In genomic region chr20:20303320-20303719, GRCh38 we compare ENCODE assay signal across 24 cellular contexts.
DNase-seq lines count a peak whose midpoint lies in the region; ATAC-seq and TF ChIP-seq lines count a peak whose summit lies in the region.
"Had no signal": no experiment of that assay in that cellular context is flagged by ENCODE, and none has a peak within 500 bp of the region (broad histone marks: within the 10 kb centered on the region; RNA-seq: fewer than 3 reads in every experiment).

No MANE protein-coding gene starts in this region.

- no peaks in the 10 kb centered on the region for H3K27me3 Mint-ChIP-seq in activated CD4-positive, alpha-beta T cell treated with anti-CD3 and anti-CD28 coated beads, Interleukin-2, amount 10 ng/mL, durations not matched to agents 24 days and 14 days
- no peaks in the 10 kb centered on the region for H3K27me3 Mint-ChIP-seq in activated CD4-positive, alpha-beta T cell treated with anti-CD3 and anti-CD28 coated beads, Interleukin-2, amount 10 ng/mL, durations not matched to agents 7 days and 5 days
- peaks cover 3% of the 10 kb centered on the region for H3K27me3 Mint-ChIP-seq in GM23338 (ENCODE audit: insufficient read depth, low read depth, poor library complexity)
- no peaks in the 10 kb centered on the region for H3K27me3 Mint-ChIP-seq in activated naive CD8-positive, alpha-beta T cell treated with anti-CD3 and anti-CD28 coated beads, Interleukin-2, amount 50 U/mL, for 24 hours
- H3K27me3 Mint-ChIP-seq: CD4-positive, CD25-positive, alpha-beta regulatory T cell had no signal

- ATAC-seq in GM23338: no peak
- ATAC-seq in left ventricle myocardium superior: peak; percentile 89
- no peak for ATAC-seq in activated naive CD8-positive, alpha-beta T cell treated with anti-CD3 and anti-CD28 coated beads, Interleukin-2, amount 50 U/mL, for 24 hours
- no peak for ATAC-seq in HG03520 (IDR thresholded peaks at IDR 0.05; ENCODE audit: unreplicated experiment)
- ATAC-seq: Panc1 had no signal

- intact Hi-C loops in activated CD4-positive, alpha-beta T cell treated with anti-CD3 and anti-CD28 coated beads, Interleukin-2, amount 10 ng/mL, durations not matched to agents 24 days and 14 days (cut with micrococcal nuclease): no loop called here
- intact Hi-C loops in left ventricle myocardium superior (cut with micrococcal nuclease) (no loop called here), prostate gland (cut with DNase I) (no loop called here)

- H3K36me3 Mint-ChIP-seq in activated CD4-positive, alpha-beta T cell treated with anti-CD3 and anti-CD28 coated beads, Interleukin-2, amount 10 ng/mL, durations not matched to agents 24 days and 14 days (ENCODE audit: low read depth): no peaks in the 10 kb centered on the region
- H3K36me3 Mint-ChIP-seq in activated CD4-positive, alpha-beta T cell treated with anti-CD3 and anti-CD28 coated beads, Interleukin-2, amount 10 ng/mL, durations not matched to agents 7 days and 5 days (ENCODE audit: low read depth): no peaks in the 10 kb centered on the region
- H3K36me3 Mint-ChIP-seq in GM23338 (ENCODE audit: low read depth): no peaks in the 10 kb centered on the region
- no peaks in the 10 kb centered on the region for H3K36me3 Mint-ChIP-seq in activated naive CD8-positive, alpha-beta T cell treated with anti-CD3 and anti-CD28 coated beads, Interleukin-2, amount 50 U/mL, for 24 hours (ENCODE audit: low read depth)
- H3K36me3 Mint-ChIP-seq: CD4-positive, CD25-positive, alpha-beta regulatory T cell had no signal

- TF ChIP-seq CTCF in GM23338 (conservative IDR thresholded peaks at IDR 0.05; ENCODE audit: low read depth in 2 of 2) (no peak), OCI-LY3 (IDR thresholded peaks at IDR 0.05; ENCODE audit: low read depth, low read length) (no peak), prostate gland (IDR thresholded peaks at IDR 0.05) (no peak)

- H3K79me2 ChIP-seq in GM23338 (replicated peaks; ENCODE audit: insufficient read depth) (no peaks in the 10 kb centered on the region), OCI-LY3 (ENCODE audit: low read length) (no peaks in the 10 kb centered on the region)

- no peaks in the 10 kb centered on the region for H3F3A ChIP-seq in GM23338 (replicated peaks; ENCODE audit: low read depth)

- no peaks in the 10 kb centered on the region for H3K9me3 Mint-ChIP-seq in activated CD4-positive, alpha-beta T cell treated with anti-CD3 and anti-CD28 coated beads, Interleukin-2, amount 10 ng/mL, durations not matched to agents 24 days and 14 days
- no peaks in the 10 kb centered on the region for H3K9me3 Mint-ChIP-seq in activated CD4-positive, alpha-beta T cell treated with anti-CD3 and anti-CD28 coated beads, Interleukin-2, amount 10 ng/mL, durations not matched to agents 7 days and 5 days
- no peaks in the 10 kb centered on the region for H3K9me3 Mint-ChIP-seq in GM23338
- no peaks in the 10 kb centered on the region for H3K9me3 Mint-ChIP-seq in activated naive CD8-positive, alpha-beta T cell treated with anti-CD3 and anti-CD28 coated beads, Interleukin-2, amount 50 U/mL, for 24 hours
- H3K9me3 Mint-ChIP-seq: CD4-positive, CD25-positive, alpha-beta regulatory T cell; H9; T-helper 1 cell treated with Interleukin-12 subunit alpha and Interleukin-12 subunit beta and Interleukin-4 antibody, amounts not matched to agents 30 μg/mL and 1 μg/mL, for 36 hours had no signal

- H3K9me3 ChIP-seq in OCI-LY3 (ENCODE audit: insufficient read depth, low read length): no peaks in the 10 kb centered on the region
- no peaks in the 10 kb centered on the region for H3K9me3 ChIP-seq in prostate gland
- H3K9me3 ChIP-seq: SK-N-SH had no signal

- CTCF ChIA-PET in activated CD4-positive, alpha-beta T cell treated with anti-CD3 and anti-CD28 coated beads, Interleukin-2, amount 10 ng/mL, durations not matched to agents 7 days and 5 days (lab: Charles Lee): no interaction called here

- POLR2A ChIA-PET in activated CD4-positive, alpha-beta T cell treated with anti-CD3 and anti-CD28 coated beads, Interleukin-2, amount 10 ng/mL, durations not matched to agents 7 days and 5 days (lab: Charles Lee): no interaction called here

- no peak for TF ChIP-seq POLR2A in prostate gland (IDR thresholded peaks at IDR 0.05)

- H3K27me3 ChIP-seq in GM23338 (ENCODE audit: insufficient read depth) (no peaks in the 10 kb centered on the region), OCI-LY3 (ENCODE audit: low read depth, low read length) (peaks cover 56% of the 10 kb centered on the region), prostate gland (replicated peaks; ENCODE audit: insufficient read depth) (no peaks in the 10 kb centered on the region)

- H3K27ac ChIP-seq in GM23338 (ENCODE audit: low read depth) (no peak overlapping the region), OCI-LY3 (ENCODE audit: low read length) (no peak overlapping the region), prostate gland (no peak overlapping the region)
- H3K27ac ChIP-seq: RWPE1 had no signal

- no peak overlapping the region for H3K4me2 ChIP-seq in GM23338
- H3K4me2 ChIP-seq in OCI-LY3 (ENCODE audit: low read length): peak overlapping the region; percentile 89
- H3K4me2 ChIP-seq: SK-N-SH had no signal

- 90% methylated on average over 12 of the region's 12 CpGs for WGBS in prostate gland

- H3K4me3 ChIP-seq in GM23338 (no peak overlapping the region), OCI-LY3 (ENCODE audit: low read length) (peak overlapping the region; percentile 76), prostate gland (no peak overlapping the region)

- H4K20me1 ChIP-seq in GM23338 (replicated peaks; ENCODE audit: insufficient read depth) (no peaks in the 10 kb centered on the region), OCI-LY3 (ENCODE audit: insufficient read depth, low read length) (no peaks in the 10 kb centered on the region)

- peak overlapping the region; percentile 43 for H3K9ac ChIP-seq in OCI-LY3 (ENCODE audit: low read length)
- H3K9ac ChIP-seq: SK-N-SH had no signal

- H3K27ac Mint-ChIP-seq in activated CD4-positive, alpha-beta T cell treated with anti-CD3 and anti-CD28 coated beads, Interleukin-2, amount 10 ng/mL, durations not matched to agents 24 days and 14 days: no peak overlapping the region
- H3K27ac Mint-ChIP-seq in activated CD4-positive, alpha-beta T cell treated with anti-CD3 and anti-CD28 coated beads, Interleukin-2, amount 10 ng/mL, durations not matched to agents 7 days and 5 days: no peak overlapping the region
- H3K27ac Mint-ChIP-seq in GM23338: no peak overlapping the region
- H3K27ac Mint-ChIP-seq in activated naive CD8-positive, alpha-beta T cell treated with anti-CD3 and anti-CD28 coated beads, Interleukin-2, amount 50 U/mL, for 24 hours: no peak overlapping the region
- H3K27ac Mint-ChIP-seq: CD4-positive, CD25-positive, alpha-beta regulatory T cell; H9; HFFc6; T-helper 1 cell treated with Interleukin-12 subunit alpha and Interleukin-12 subunit beta and Interleukin-4 antibody, amounts not matched to agents 30 μg/mL and 1 μg/mL, for 36 hours had no signal

- peak; percentile 30 for DNase-seq in activated CD4-positive, alpha-beta T cell treated with anti-CD3 and anti-CD28 coated beads, Interleukin-2, amount 10 ng/mL, durations not matched to agents 24 days and 14 days
- DNase-seq in activated CD4-positive, alpha-beta T cell treated with anti-CD3 and anti-CD28 coated beads, Interleukin-2, amount 10 ng/mL, durations not matched to agents 7 days and 5 days: no peak
- no peak for DNase-seq in GM23338 (ENCODE audit: low spot score)
- DNase-seq in left ventricle myocardium superior: peak; percentile 46
- DNase-seq in prostate gland (ENCODE audit: low spot score): no peak
- no peak for DNase-seq in activated naive CD8-positive, alpha-beta T cell treated with anti-CD3 and anti-CD28 coated beads, Interleukin-2, amount 50 U/mL, for 24 hours
- DNase-seq: CD4-positive, CD25-positive, alpha-beta regulatory T cell; H9; HFFc6; NCI-H1105 treated with DMSO at 0.1 percent for 48 hours; NCI-H146; NCI-H2029 treated with DMSO at 0.1 percent for 48 hours; NCI-H2171; NCI-H345; NCI-H526; NCI-H82; NK-92 treated with Interleukin-12 subunit alpha and Interleukin-12 subunit beta, amount 100 ng/mL, for 24 hours; SK-N-SH; SW 1271 had no signal

- no peaks in the 10 kb centered on the region for H3K9me2 ChIP-seq in GM23338 (ENCODE audit: insufficient read depth)
- H3K9me2 ChIP-seq: SK-N-SH had no signal

- H3K4me1 Mint-ChIP-seq in activated CD4-positive, alpha-beta T cell treated with anti-CD3 and anti-CD28 coated beads, Interleukin-2, amount 10 ng/mL, durations not matched to agents 24 days and 14 days: no peaks in the 10 kb centered on the region
- H3K4me1 Mint-ChIP-seq in activated CD4-positive, alpha-beta T cell treated with anti-CD3 and anti-CD28 coated beads, Interleukin-2, amount 10 ng/mL, durations not matched to agents 7 days and 5 days: no peaks in the 10 kb centered on the region
- H3K4me1 Mint-ChIP-seq in GM23338: no peaks in the 10 kb centered on the region
- no peaks in the 10 kb centered on the region for H3K4me1 Mint-ChIP-seq in activated naive CD8-positive, alpha-beta T cell treated with anti-CD3 and anti-CD28 coated beads, Interleukin-2, amount 50 U/mL, for 24 hours
- H3K4me1 Mint-ChIP-seq: CD4-positive, CD25-positive, alpha-beta regulatory T cell; H9 had no signal

- no peak overlapping the region for H3K4me3 Mint-ChIP-seq in activated CD4-positive, alpha-beta T cell treated with anti-CD3 and anti-CD28 coated beads, Interleukin-2, amount 10 ng/mL, durations not matched to agents 24 days and 14 days
- H3K4me3 Mint-ChIP-seq in activated CD4-positive, alpha-beta T cell treated with anti-CD3 and anti-CD28 coated beads, Interleukin-2, amount 10 ng/mL, durations not matched to agents 7 days and 5 days: no peak overlapping the region
- H3K4me3 Mint-ChIP-seq in GM23338: no peak overlapping the region
- H3K4me3 Mint-ChIP-seq in activated naive CD8-positive, alpha-beta T cell treated with anti-CD3 and anti-CD28 coated beads, Interleukin-2, amount 50 U/mL, for 24 hours: no peak overlapping the region
- H3K4me3 Mint-ChIP-seq: CD4-positive, CD25-positive, alpha-beta regulatory T cell; H9; HFFc6; T-helper 1 cell treated with Interleukin-12 subunit alpha and Interleukin-12 subunit beta and Interleukin-4 antibody, amounts not matched to agents 30 μg/mL and 1 μg/mL, for 36 hours had no signal

- peak overlapping the region; percentile 78; the same call in 1 of the 2 replicates for H2AFZ ChIP-seq in GM23338
- H2AFZ ChIP-seq in OCI-LY3 (ENCODE audit: low read depth, low read length): peak overlapping the region; percentile 75

- H3K36me3 ChIP-seq in GM23338 (ENCODE audit: insufficient read depth) (no peaks in the 10 kb centered on the region), OCI-LY3 (replicated peaks; ENCODE audit: low read depth, low read length) (no peaks in the 10 kb centered on the region), prostate gland (no peaks in the 10 kb centered on the region)

- no peaks in the 10 kb centered on the region for H3K4me1 ChIP-seq in GM23338 (ENCODE audit: insufficient read depth)
- H3K4me1 ChIP-seq in OCI-LY3 (ENCODE audit: low read length): peaks cover 17% of the 10 kb centered on the region
- no peaks in the 10 kb centered on the region for H3K4me1 ChIP-seq in prostate gland (replicated peaks)

TF ChIP-seq in GM23338, 12 proteins besides CTCF, POLR2A, EP300 and RAD21 (continues in another document):
- TF ChIP-seq EZH2 (IDR thresholded peaks at IDR 0.05; ENCODE audit: low read depth, unreplicated experiment): no peak
- TF ChIP-seq POLR2AphosphoS5 (IDR thresholded peaks at IDR 0.05; ENCODE audit: low read depth): no peak

Comparison
In these comparisons a context has a peak if more than half of its experiments do, and no peak if none do; other contexts are left out.
1. DNase-seq: peak in activated CD4-positive, alpha-beta T cell treated with anti-CD3 and anti-CD28 coated beads, Interleukin-2, amount 10 ng/mL, durations not matched to agents 24 days and 14 days (single experiment) and left ventricle myocardium superior (single experiment); none in activated CD4-positive, alpha-beta T cell treated with anti-CD3 and anti-CD28 coated beads, Interleukin-2, amount 10 ng/mL, durations not matched to agents 7 days and 5 days (single experiment), GM23338 (single experiment), prostate gland (single experiment) and activated naive CD8-positive, alpha-beta T cell treated with anti-CD3 and anti-CD28 coated beads, Interleukin-2, amount 50 U/mL, for 24 hours (single experiment).